In genomic region chr22:35971418-35972119, GRCh38 we compare ENCODE assay signal across 10 cellular contexts. TPM values are rescaled to one million over a fixed set of nuclear protein-coding genes. Genes with fewer than 3 reads are reported as not detected.
DNase-seq lines count a peak whose midpoint lies in the region; ATAC-seq and TF ChIP-seq lines count a peak whose summit lies in the region.
"Had no signal": no experiment of that assay in that cellular context is flagged by ENCODE, and none has a peak within 500 bp of the region (broad histone marks: within the 10 kb centered on the region; RNA-seq: fewer than 3 reads in every experiment).

No MANE protein-coding gene starts in this region.

- ATAC-seq in WTC11 (peak; percentile 41), GM21576 (IDR thresholded peaks at IDR 0.05; ENCODE audit: unreplicated experiment) (no peak), HG03342 (IDR thresholded peaks at IDR 0.05; ENCODE audit: unreplicated experiment) (no peak)
- no peak for ATAC-seq in activated CD8-positive, alpha-beta T cell treated with anti-CD3 and anti-CD28 coated beads, Interleukin-2, amount 10 ng/mL, durations not matched to agents 7 days and 5 days

- H3K27ac Mint-ChIP-seq in WTC11, result peak overlapping the region; percentile 77
- no peak overlapping the region for H3K27ac Mint-ChIP-seq in activated CD8-positive, alpha-beta T cell treated with anti-CD3 and anti-CD28 coated beads, Interleukin-2, amount 10 ng/mL, durations not matched to agents 7 days and 5 days
- H3K27ac Mint-ChIP-seq: stimulated activated naive CD8-positive, alpha-beta T cell treated with anti-CD3 and anti-CD28 coated beads, Interleukin-15, Interleukin-2, amounts not matched to agents 100 ng/mL and 50 ng/mL, for 24 hours had no signal

- H3K27me3 ChIP-seq in thyroid gland, result no peaks in the 10 kb centered on the region

- H3K4me3 Mint-ChIP-seq in WTC11, result no peak overlapping the region
- no peak overlapping the region for H3K4me3 Mint-ChIP-seq in activated CD8-positive, alpha-beta T cell treated with anti-CD3 and anti-CD28 coated beads, Interleukin-2, amount 10 ng/mL, durations not matched to agents 7 days and 5 days
- H3K4me3 Mint-ChIP-seq: stimulated activated naive CD8-positive, alpha-beta T cell treated with anti-CD3 and anti-CD28 coated beads, Interleukin-15, Interleukin-2, amounts not matched to agents 100 ng/mL and 50 ng/mL, for 24 hours had no signal

- H3K4me3 ChIP-seq in thyroid gland (replicated peaks in 1 of 3), result no peak overlapping the region

- CTCF ChIA-PET in WTC11 (lab: Charles Lee), result interaction anchor here (1.1 to 2.4 kb wide), 2 partner anchors 18 to 94 kb away, joined by 3 to 14 read pairs; no protein-coding TSS in a partner anchor
- CTCF ChIA-PET in activated CD8-positive, alpha-beta T cell treated with anti-CD3 and anti-CD28 coated beads, Interleukin-2, amount 10 ng/mL, durations not matched to agents 7 days and 5 days (lab: Charles Lee), result interaction anchor here (5.4 kb wide), 1 partner anchor 94 kb away, joined by 15 read pairs; no protein-coding TSS in a partner anchor

- H3K27me3 Mint-ChIP-seq in WTC11 (ENCODE audit: low read depth), result no peaks in the 10 kb centered on the region
- peaks cover 15% of the 10 kb centered on the region for H3K27me3 Mint-ChIP-seq in activated CD8-positive, alpha-beta T cell treated with anti-CD3 and anti-CD28 coated beads, Interleukin-2, amount 10 ng/mL, durations not matched to agents 7 days and 5 days (ENCODE audit: low read depth)

- peaks cover 72 to 81% of the 10 kb centered on the region in 2 donors for H3K4me1 ChIP-seq in thyroid gland

- H3K9me3 ChIP-seq in thyroid gland, result no peaks in the 10 kb centered on the region

- WGBS in thyroid gland, 2 donors, result 33 to 38% methylated on average over 3 of the region's 3 CpGs

- intact Hi-C loops in thyroid gland (cut with DNase I), result no loop called here

- H3K4me1 Mint-ChIP-seq in WTC11, result peaks cover 62% of the 10 kb centered on the region
- H3K4me1 Mint-ChIP-seq in activated CD8-positive, alpha-beta T cell treated with anti-CD3 and anti-CD28 coated beads, Interleukin-2, amount 10 ng/mL, durations not matched to agents 7 days and 5 days (ENCODE audit: low read depth), result no peaks in the 10 kb centered on the region

- no peak for TF ChIP-seq POLR2A in thyroid gland (IDR thresholded peaks at IDR 0.05)

- H3K36me3 ChIP-seq in thyroid gland, result no peaks in the 10 kb centered on the region

- TF ChIP-seq CTCF in WTC11 (IDR thresholded peaks at IDR 0.05) (no peak), thyroid gland (IDR thresholded peaks at IDR 0.05) (no peak)

- no peaks in the 10 kb centered on the region for H3K9me3 Mint-ChIP-seq in WTC11
- H3K9me3 Mint-ChIP-seq in activated CD8-positive, alpha-beta T cell treated with anti-CD3 and anti-CD28 coated beads, Interleukin-2, amount 10 ng/mL, durations not matched to agents 7 days and 5 days (ENCODE audit: insufficient read depth), result no peaks in the 10 kb centered on the region
- H3K9me3 Mint-ChIP-seq: stimulated activated naive CD8-positive, alpha-beta T cell treated with anti-CD3 and anti-CD28 coated beads, Interleukin-15, Interleukin-2, amounts not matched to agents 100 ng/mL and 50 ng/mL, for 24 hours had no signal

- H3K27ac ChIP-seq in thyroid gland, result peak overlapping the region; percentile 88 to 95 (median 89)

- POLR2A ChIA-PET in WTC11 (lab: Charles Lee), result interaction anchor here (1.2 kb wide), 1 partner anchor 9 kb away, joined by 3 read pairs; no protein-coding TSS in a partner anchor
- POLR2A ChIA-PET in activated CD8-positive, alpha-beta T cell treated with anti-CD3 and anti-CD28 coated beads, Interleukin-2, amount 10 ng/mL, durations not matched to agents 7 days and 5 days (lab: Charles Lee), result no interaction called here

- DNase-seq in DMS53 (lab: John Stamatoyannopoulos, UW) (peak; percentile 9), DMS53 treated with DMSO at 0.1 percent for 48 hours (lab: John Stamatoyannopoulos, UW; ENCODE audit: unreplicated experiment) (no peak), WTC11 (ENCODE audit: low spot score) (no peak), hepatic stellate cell (ENCODE audit: low spot score) (peak; percentile 13), thyroid gland (peak in 1 of 2 donors; percentile 23)
- DNase-seq in activated CD8-positive, alpha-beta T cell treated with anti-CD3 and anti-CD28 coated beads, Interleukin-2, amount 10 ng/mL, durations not matched to agents 7 days and 5 days, result no peak
- DNase-seq: 8988T had no signal

- H3K36me3 Mint-ChIP-seq in WTC11, result no peaks in the 10 kb centered on the region
- no peaks in the 10 kb centered on the region for H3K36me3 Mint-ChIP-seq in activated CD8-positive, alpha-beta T cell treated with anti-CD3 and anti-CD28 coated beads, Interleukin-2, amount 10 ng/mL, durations not matched to agents 7 days and 5 days (ENCODE audit: low read depth)

TF ChIP-seq in WTC11, 78 proteins besides CTCF, POLR2A, EP300 and RAD21:
- no peak for TF ChIP-seq ZNF425 (CRISPR knock-in tag; conservative IDR thresholded peaks at IDR 0.05)
TF ChIP-seq in WTC11: peak in this region for 0.

RNA-seq across cellular contexts. Expression of gene RBFOX2, which starts 57.1 kb away (rescaled TPM):
- total RNA-seq in WTC11 (2021) (102 to 107 TPM (median 103 TPM) in 3 replicates), thyroid gland (100 to 1,000 TPM; 103 to 139 (median 108) TPM)
- total RNA-seq in activated CD8-positive, alpha-beta T cell treated with anti-CD3 and anti-CD28 coated beads, Interleukin-2, amount 10 ng/mL, durations not matched to agents 7 days and 5 days, result under 1 TPM; 0.03 to 0.37 TPM

Comparison
In these comparisons a context has a peak if more than half of its experiments do, and no peak if none do; other contexts are left out.
1. DNase-seq: peak in DMS53 (single experiment) and hepatic stellate cell (single experiment); none in DMS53 treated with DMSO at 0.1 percent for 48 hours (single experiment), WTC11 (single experiment) and activated CD8-positive, alpha-beta T cell treated with anti-CD3 and anti-CD28 coated beads, Interleukin-2, amount 10 ng/mL, durations not matched to agents 7 days and 5 days (single experiment).
2. RNA of gene RBFOX2, which starts 57.1 kb away (total RNA-seq): 103 to 139 TPM in thyroid gland and 102 to 107 TPM in WTC11; 0.03 to 0.37 TPM in activated CD8-positive, alpha-beta T cell treated with anti-CD3 and anti-CD28 coated beads, Interleukin-2, amount 10 ng/mL, durations not matched to agents 7 days and 5 days; every median in the first group is over 10 times any median in the second.